ENCODE assay signal across 15 cellular contexts in the genomic region with DNA sequence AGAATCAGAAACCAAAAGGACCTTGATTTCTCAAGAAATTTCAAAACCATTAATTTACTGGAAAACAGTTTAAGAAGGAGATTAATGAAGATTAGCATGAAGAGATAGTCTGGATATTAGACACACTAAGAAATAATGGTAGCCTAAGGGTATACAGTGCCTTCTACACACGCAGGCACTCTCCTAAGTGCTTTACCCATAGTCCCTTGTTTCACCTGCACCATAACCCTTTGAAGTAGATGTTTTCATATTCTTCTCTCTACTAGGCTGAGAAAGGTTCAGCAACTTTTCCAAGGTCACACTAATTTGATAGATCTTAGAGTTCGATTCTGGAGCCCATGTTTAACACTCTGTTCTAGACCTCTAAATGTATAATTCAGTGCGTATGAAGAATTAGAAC.
DNase-seq lines count a peak whose midpoint lies in the region; ATAC-seq, FAIRE-seq and TF ChIP-seq lines count a peak whose summit lies in the region.
"Had no signal": no experiment of that assay in that cellular context is flagged by ENCODE, and none has a peak within 500 bp of the region (broad histone marks: within the 10 kb centered on the region; RNA-seq: fewer than 3 reads in every experiment).

No MANE protein-coding gene starts in this region.

- H3K36me3 ChIP-seq in smooth muscle cell (ENCODE audit: low read depth), result no peaks in the 10 kb centered on the region

- H3K36me3 Mint-ChIP-seq in chondrocyte (ENCODE audit: low read depth), result no peaks in the 10 kb centered on the region
- H3K36me3 Mint-ChIP-seq: CD4-positive, alpha-beta memory T cell had no signal

- no peak for DNase-seq in D721Med (ENCODE audit: insufficient read length, low spot score)
- peak in 1 of 2 experiments; percentile 12 for DNase-seq in HL-60 (ENCODE audit: low read depth in 1 of 2, low spot score in 1 of 2)
- no peak for DNase-seq in chondrocyte (ENCODE audit: low spot score)
- no peak for DNase-seq in smooth muscle cell (lab: John Stamatoyannopoulos, UW; ENCODE audit: unreplicated experiment)
- no peak for DNase-seq in NCI-H1105 (lab: John Stamatoyannopoulos, UW)
- DNase-seq: Caco-2; CD4-positive, alpha-beta memory T cell; NCI-H1105 treated with DMSO at 0.1 percent for 48 hours; NCI-H2029 treated with DMSO at 0.1 percent for 48 hours; NCI-H2171 treated with DMSO at 0.1 percent for 48 hours; NCI-H526 had no signal

- 83% methylated on average over 3 of the region's 3 CpGs for WGBS in smooth muscle cell (ENCODE audit: low lambda C conversion rate)

- FAIRE-seq in D721Med (lab: Jason Lieb, UNC), result peak; percentile 41
- FAIRE-seq: H54 had no signal

- H3K9me3 Mint-ChIP-seq in chondrocyte (ENCODE audit: low read depth), result no peaks in the 10 kb centered on the region

- H3F3A ChIP-seq in smooth muscle cell (ENCODE audit: low read depth), result no peaks in the 10 kb centered on the region

- no peaks in the 10 kb centered on the region for H3K4me1 ChIP-seq in smooth muscle cell (ENCODE audit: low read depth)
- H3K4me1 ChIP-seq: Caco-2 had no signal

- H3K9me3 ChIP-seq in smooth muscle cell (replicated peaks; ENCODE audit: low read depth), result no peaks in the 10 kb centered on the region
- H3K9me3 ChIP-seq: Caco-2 had no signal

- no peak overlapping the region for H3K4me3 Mint-ChIP-seq in chondrocyte (ENCODE audit: unreplicated experiment)
- H3K4me3 Mint-ChIP-seq: CD4-positive, alpha-beta memory T cell had no signal

- no peak overlapping the region for H3K9ac ChIP-seq in smooth muscle cell (ENCODE audit: low read depth)

- H3K27me3 ChIP-seq in HL-60 (ENCODE audit: insufficient read depth, poor library complexity, severe bottlenecking), result no peaks in the 10 kb centered on the region
- H3K27me3 ChIP-seq in smooth muscle cell (ENCODE audit: low read depth), result no peaks in the 10 kb centered on the region

- H3K79me2 ChIP-seq in smooth muscle cell (ENCODE audit: low read depth), result no peaks in the 10 kb centered on the region

- peaks cover 35% of the 10 kb centered on the region for H3K4me1 Mint-ChIP-seq in chondrocyte (ENCODE audit: low read depth)
- H3K4me1 Mint-ChIP-seq: CD4-positive, alpha-beta memory T cell had no signal

- no peak overlapping the region for H3K4me2 ChIP-seq in smooth muscle cell

- ATAC-seq in GM18520 (IDR thresholded peaks at IDR 0.05; ENCODE audit: unreplicated experiment), result no peak
- ATAC-seq in HG03175 (IDR thresholded peaks at IDR 0.05; ENCODE audit: unreplicated experiment), result no peak
- ATAC-seq: Right ventricle myocardium inferior had no signal

- H3K27ac Mint-ChIP-seq in chondrocyte (ENCODE audit: unreplicated experiment), result peak overlapping the region; percentile 89
- H3K27ac Mint-ChIP-seq: CD4-positive, alpha-beta memory T cell had no signal

- H3K4me3 ChIP-seq in HL-60 (replicated peaks; ENCODE audit: insufficient read depth, low read length), result no peak overlapping the region
- no peak overlapping the region for H3K4me3 ChIP-seq in smooth muscle cell

- TF ChIP-seq CTCF in D721Med (IDR thresholded peaks at IDR 0.05; ENCODE audit: insufficient read depth, missing control alignments) (no peak), HL-60 (IDR thresholded peaks at IDR 0.05; ENCODE audit: insufficient read depth, low read length) (no peak), chondrocyte (IDR thresholded peaks at IDR 0.05) (no peak), smooth muscle cell (IDR thresholded peaks at IDR 0.05; ENCODE audit: borderline replicate concordance, insufficient read depth, poor library complexity, severe bottlenecking) (no peak)

- no peaks in the 10 kb centered on the region for H4K20me1 ChIP-seq in smooth muscle cell (ENCODE audit: low read depth)

- H2AFZ ChIP-seq in smooth muscle cell (ENCODE audit: low read depth), result peak overlapping the region; percentile 65

- no peaks in the 10 kb centered on the region for H3K27me3 Mint-ChIP-seq in chondrocyte (ENCODE audit: low read depth)
- H3K27me3 Mint-ChIP-seq: CD4-positive, alpha-beta memory T cell had no signal

- peak overlapping the region; percentile 87 for H3K27ac ChIP-seq in HL-60 (replicated peaks)
- no peak overlapping the region for H3K27ac ChIP-seq in smooth muscle cell (ENCODE audit: low read depth)
